Comparison of ENCODE assay signal across 13 cellular contexts in genomic region chr17:45411348-45412105, GRCh38. TPM values are rescaled to one million over a fixed set of nuclear protein-coding genes. Genes with fewer than 3 reads are reported as not detected.
A peak's percentile ranks its signal among the peaks of the same experiment; 100 is the strongest.
DNase-seq lines count a peak whose midpoint lies in the region; ATAC-seq lines count a peak whose summit lies in the region.
"Had no signal": no experiment of that assay in that cellular context is flagged by ENCODE, and none has a peak within 500 bp of the region (broad histone marks: within the 10 kb centered on the region; RNA-seq: fewer than 3 reads in every experiment).

No MANE protein-coding gene starts in this region.

- ATAC-seq in naive B cell (ENCODE audit: low read depth in 2 of 2): no peak
- no peak for ATAC-seq in GM19328 (IDR thresholded peaks at IDR 0.05; ENCODE audit: unreplicated experiment)

- peaks cover 73 to 86% (median 85%) of the 10 kb centered on the region in 3 donors for H3K4me1 Mint-ChIP-seq in naive B cell

- peaks cover 0 to 1% (median 0%) of the 10 kb centered on the region in 7 donors for H3K9me3 Mint-ChIP-seq in naive B cell

- H3K4me3 Mint-ChIP-seq in naive B cell: peak overlapping the region in 7 of 8 donors; percentile 98 to 100 (median 99)

- H3K27me3 Mint-ChIP-seq in naive B cell: no peaks in the 10 kb centered on the region

- peak; percentile 34 for DNase-seq in CD1c-positive myeloid dendritic cell (ENCODE audit: extremely low spot score)
- DNase-seq in naive B cell: no peak
- no peak for DNase-seq in DMS 273 (lab: John Stamatoyannopoulos, UW; ENCODE audit: unreplicated experiment)
- no peak for DNase-seq in NCI-H1092 (lab: John Stamatoyannopoulos, UW)
- DNase-seq in activated gamma-delta T cell treated with Interleukin-2 at 50 U/mL for 16 hours: no peak
- DNase-seq: activated CD4-positive, alpha-beta T cell treated with anti-CD3 and anti-CD28 coated beads, Interleukin-2, amount 50 U/mL, for 48 hours; GOT3; NCI-H1436; stimulated activated CD4-positive, alpha-beta T cell treated with anti-CD3 and anti-CD28 coated beads, Interleukin-4, amount 100 ng/mL, for 1 hour had no signal

- H3K27ac Mint-ChIP-seq in naive B cell: peak overlapping the region; percentile 62 to 98 (median 92)

- H3K36me3 ChIP-seq in KOPT-K1 (ENCODE audit: insufficient read depth, low read length): peaks cover 16% of the 10 kb centered on the region; the same call in 1 of the 2 replicates
- H3K36me3 ChIP-seq: cardiac muscle cell had no signal

- H3K27ac ChIP-seq in KOPT-K1 (ENCODE audit: low read depth, low read length, poor library complexity, severe bottlenecking) (peak overlapping the region; percentile 99), cingulate gyrus (ENCODE audit: low read depth, low read length) (peak overlapping the region; percentile 44)
- H3K27ac ChIP-seq: cardiac muscle cell had no signal

- no peaks in the 10 kb centered on the region for H3K36me3 Mint-ChIP-seq in naive B cell

- no peaks in the 10 kb centered on the region for H3K9me3 ChIP-seq in KOPT-K1 (ENCODE audit: insufficient read depth, low read length, poor library complexity, severe bottlenecking)

RNA-seq across cellular contexts. Expression of gene ARHGAP27, which starts 21.1 kb away (rescaled TPM):
- polyA plus RNA-seq in naive B cell (ENCODE audit: low read depth in 6 of 6): 10 to 100 TPM; 32.3 to 76.2 (median 40.9) TPM
